ENCODE assay signal across 24 cellular contexts in genomic region chr10:123356799-123357198, GRCh38.
A peak's percentile ranks its signal among the peaks of the same experiment; 100 is the strongest.
DNase-seq lines count a peak whose midpoint lies in the region; TF ChIP-seq lines count a peak whose summit lies in the region.
"Had no signal": no experiment of that assay in that cellular context is flagged by ENCODE, and none has a peak within 500 bp of the region (broad histone marks: within the 10 kb centered on the region; RNA-seq: fewer than 3 reads in every experiment).

No MANE protein-coding gene starts in this region.

- H3K9me3 Mint-ChIP-seq in brain (no peaks in the 10 kb centered on the region), neural progenitor cell (no peaks in the 10 kb centered on the region)
- H3K9me3 Mint-ChIP-seq: CD4-positive, alpha-beta memory T cell; CD8-positive, alpha-beta memory T cell had no signal

- peaks cover 44% of the 10 kb centered on the region for H3K4me1 Mint-ChIP-seq in brain
- H3K4me1 Mint-ChIP-seq in neural progenitor cell: peaks cover 38% of the 10 kb centered on the region
- H3K4me1 Mint-ChIP-seq: CD14-positive monocyte; CD4-positive, alpha-beta memory T cell; CD8-positive, alpha-beta memory T cell had no signal

- no peaks in the 10 kb centered on the region for H3F3A ChIP-seq in SK-N-SH (replicated peaks; ENCODE audit: insufficient read depth)
- H3F3A ChIP-seq in neural progenitor cell (ENCODE audit: low read depth): peaks cover 36% of the 10 kb centered on the region

- H3K27ac ChIP-seq in BLaER1: no peak overlapping the region
- H3K27ac ChIP-seq in SK-N-SH (ENCODE audit: low read depth in 2 of 2, low read length in 1 of 2): peak overlapping the region in 1 of 2 experiments; percentile 81; a peak in 1 of 4 replicates
- no peak overlapping the region for H3K27ac ChIP-seq in neural progenitor cell

- POLR2A ChIA-PET in SK-N-SH (lab: Yijun Ruan, JAX): no interaction called here

- no peak overlapping the region for H3K9ac ChIP-seq in BLaER1
- no peak overlapping the region for H3K9ac ChIP-seq in SK-N-SH
- no peak overlapping the region for H3K9ac ChIP-seq in neural progenitor cell

- CTCF ChIA-PET in SK-N-SH (lab: Yijun Ruan, JAX): interaction anchor here (1.3 to 2.5 kb wide), 2 partner anchors 24 to 314 kb away, joined by 4 to 12 read pairs; no protein-coding TSS in a partner anchor

- H3K4me3 Mint-ChIP-seq in brain (peak overlapping the region in 3 of 5 experiments; percentile 5 to 39 (median 28)), neural progenitor cell (no peak overlapping the region)
- H3K4me3 Mint-ChIP-seq: CD14-positive monocyte; CD4-positive, alpha-beta memory T cell; CD4-positive, CD25-positive, alpha-beta regulatory T cell; CD8-positive, alpha-beta memory T cell had no signal

- H3K9me2 ChIP-seq in SK-N-SH: no peaks in the 10 kb centered on the region

- H3K4me3 ChIP-seq in BLaER1 (no peak overlapping the region), SK-N-SH (ENCODE audit: low read depth in 2 of 2, low read length in 1 of 2) (no peak overlapping the region), neural progenitor cell (peak overlapping the region; percentile 0)
- H3K4me3 ChIP-seq: GM12878 had no signal

- H3K27me3 Mint-ChIP-seq in brain (peaks cover 90% of the 10 kb centered on the region), neural progenitor cell (ENCODE audit: insufficient read depth, low read depth) (peaks cover 17% of the 10 kb centered on the region)
- H3K27me3 Mint-ChIP-seq: CD4-positive, CD25-positive, alpha-beta regulatory T cell had no signal

- H3K27ac Mint-ChIP-seq in brain (no peak overlapping the region), neural progenitor cell (no peak overlapping the region)
- H3K27ac Mint-ChIP-seq: CD14-positive monocyte; CD4-positive, alpha-beta memory T cell; CD4-positive, CD25-positive, alpha-beta regulatory T cell; CD8-positive, alpha-beta memory T cell had no signal

- 11% methylated on average over 5 of the region's 5 CpGs for WGBS in SK-N-SH (ENCODE audit: low lambda C conversion rate)

- H3K4me1 ChIP-seq in BLaER1 (peaks cover 32% of the 10 kb centered on the region), SK-N-SH (ENCODE audit: control insufficient read depth in 1 of 2, insufficient read depth in 2 of 2, low read depth in 1 of 2, low read length in 1 of 2) (peaks cover 0 to 49% of the 10 kb centered on the region in 2 experiments; a peak in 2 of 4 replicates), neural progenitor cell (peaks cover 54% of the 10 kb centered on the region)

- H4K20me1 ChIP-seq in BLaER1 (no peaks in the 10 kb centered on the region), SK-N-SH (ENCODE audit: insufficient read depth) (no peaks in the 10 kb centered on the region), neural progenitor cell (ENCODE audit: low read depth) (peaks cover 39% of the 10 kb centered on the region)

- H3K9me3 ChIP-seq in BLaER1 (0 out of 2 replicates have a peak, but pooled peaks cover under 1% of the 10 kb centered on the region), SK-N-SH (no peaks in the 10 kb centered on the region), neural progenitor cell (ENCODE audit: low read depth) (no peaks in the 10 kb centered on the region)

- no peak overlapping the region for H2AFZ ChIP-seq in SK-N-SH (ENCODE audit: low read depth)
- H2AFZ ChIP-seq in neural progenitor cell (replicated peaks): no peak overlapping the region

- no peaks in the 10 kb centered on the region for H3K79me2 ChIP-seq in SK-N-SH (ENCODE audit: insufficient read depth)
- no peaks in the 10 kb centered on the region for H3K79me2 ChIP-seq in neural progenitor cell (ENCODE audit: low read depth)

- H3K4me2 ChIP-seq in BLaER1 (0 out of 2 replicates have a peak overlapping the region, but pooled peaks have one; percentile 25), SK-N-SH (no peak overlapping the region), neural progenitor cell (peak overlapping the region; percentile 67)

- peak in 1 of 2 experiments; percentile 82; a peak in 1 of 4 replicates for TF ChIP-seq EP300 in SK-N-SH (IDR thresholded peaks at IDR 0.05; ENCODE audit: borderline replicate concordance in 1 of 2, low read depth in 1 of 2, low read length in 1 of 2)

- DNase-seq in SK-N-SH: peak; percentile 62
- DNase-seq in neural progenitor cell (ENCODE audit: low spot score): no peak
- no peak for DNase-seq in NCI-H1048 (lab: John Stamatoyannopoulos, UW)
- no peak for DNase-seq in NCI-H526 treated with DMSO at 0.1 percent for 48 hours (lab: John Stamatoyannopoulos, UW)
- DNase-seq in MV-4-11 (lab: John Stamatoyannopoulos, UW): no peak
- no peak for DNase-seq in activated T-cell treated with anti-CD3 and anti-CD28 coated beads for 4 hours
- DNase-seq: 8988T; ACHN; C1 segment of cervical spinal cord; CD4-positive, alpha-beta memory T cell; CD4-positive, CD25-positive, alpha-beta regulatory T cell; CD8-positive, alpha-beta memory T cell; COR-L47; DMS 273 treated with DMSO at 0.1 percent for 48 hours; DMS153; DMS53; DMS79; DND-41; EL; GDM1 had no signal

- no peak for TF ChIP-seq RAD21 in SK-N-SH (IDR thresholded peaks at IDR 0.05; ENCODE audit: low read length)

- no peaks in the 10 kb centered on the region for H3K27me3 ChIP-seq in BLaER1
- H3K27me3 ChIP-seq in SK-N-SH (ENCODE audit: insufficient read depth): no peaks in the 10 kb centered on the region
- peaks cover 64% of the 10 kb centered on the region for H3K27me3 ChIP-seq in neural progenitor cell

- H3K36me3 ChIP-seq in BLaER1: peaks cover 1% of the 10 kb centered on the region; the same call in 1 of the 2 replicates
- no peaks in the 10 kb centered on the region for H3K36me3 ChIP-seq in SK-N-SH (replicated peaks in 1 of 2; ENCODE audit: control insufficient read depth in 1 of 2, insufficient read depth in 2 of 2, low read length in 1 of 2)
- no peaks in the 10 kb centered on the region for H3K36me3 ChIP-seq in neural progenitor cell

- TF ChIP-seq CTCF in SK-N-SH (IDR thresholded peaks at IDR 0.05): no peak
- TF ChIP-seq CTCF in brain (conservative IDR thresholded peaks at IDR 0.05): no peak
- no peak for TF ChIP-seq CTCF in neural progenitor cell (IDR thresholded peaks at IDR 0.05)

- H3K36me3 Mint-ChIP-seq in brain: no peaks in the 10 kb centered on the region
- no peaks in the 10 kb centered on the region for H3K36me3 Mint-ChIP-seq in neural progenitor cell
- H3K36me3 Mint-ChIP-seq: CD14-positive monocyte; CD4-positive, CD25-positive, alpha-beta regulatory T cell had no signal

TF ChIP-seq in SK-N-SH, 30 proteins besides CTCF, POLR2A, EP300 and RAD21:
- TF ChIP-seq MEF2A (IDR thresholded peaks at IDR 0.05; ENCODE audit: borderline replicate concordance, low read depth) (no peak), SIN3A (IDR thresholded peaks at IDR 0.05; ENCODE audit: borderline replicate concordance, low read depth, low read length) (no peak), ELF1 (IDR thresholded peaks at IDR 0.05) (no peak), SMC3 (IDR thresholded peaks at IDR 0.05; ENCODE audit: low read depth, low read length) (no peak), GABPA (IDR thresholded peaks at IDR 0.05; ENCODE audit: low read depth) (no peak), CHD2 (IDR thresholded peaks at IDR 0.05; ENCODE audit: low read length, partially characterized antibody) (peak; percentile 33), RCOR1 (IDR thresholded peaks at IDR 0.05; ENCODE audit: low read length) (peak; percentile 55; the same call in 1 of the 2 replicates), NRF1 (IDR thresholded peaks at IDR 0.05; ENCODE audit: low read depth, low read length) (no peak), EZH2phosphoT487 (IDR thresholded peaks at IDR 0.05; ENCODE audit: borderline replicate concordance, low read depth) (no peak), MXI1 (IDR thresholded peaks at IDR 0.05; ENCODE audit: low read depth, low read length) (peak; percentile 24; the same call in 1 of the 2 replicates), FOSL2 (IDR thresholded peaks at IDR 0.05; ENCODE audit: borderline replicate concordance, low read depth) (no peak), GATA2 (CRISPR knock-in tag; IDR thresholded peaks at IDR 0.05) (peak; percentile 46; the same call in 1 of the 2 replicates)
